ENCODE assay signal across 2 cellular contexts in genomic region chr20:17179840-17180239, GRCh38.
TF ChIP-seq lines count a peak whose summit lies in the region.

No MANE protein-coding gene starts in this region.

TF ChIP-seq in GM23338, 12 proteins besides CTCF, POLR2A, EP300 and RAD21:
- TF ChIP-seq JUNB (IDR thresholded peaks at IDR 0.05; ENCODE audit: unreplicated experiment) (no peak), CREB1 (CRISPR knock-in tag; IDR thresholded peaks at IDR 0.05; ENCODE audit: low read depth) (no peak), POLR2AphosphoS5 (IDR thresholded peaks at IDR 0.05; ENCODE audit: low read depth) (no peak), ZNF114 (CRISPR knock-in tag; IDR thresholded peaks at IDR 0.05) (no peak), ETS1 (IDR thresholded peaks at IDR 0.05) (no peak), EZH2phosphoT487 (IDR thresholded peaks at IDR 0.05; ENCODE audit: unreplicated experiment) (no peak), EZH2 (IDR thresholded peaks at IDR 0.05; ENCODE audit: low read depth, unreplicated experiment) (no peak), ZNF331 (CRISPR knock-in tag; IDR thresholded peaks at IDR 0.05; ENCODE audit: low read depth) (no peak), ZNF462 (CRISPR knock-in tag; IDR thresholded peaks at IDR 0.05) (no peak), REST (IDR thresholded peaks at IDR 0.05; ENCODE audit: unreplicated experiment) (no peak), NANOG (IDR thresholded peaks at IDR 0.05; ENCODE audit: borderline replicate concordance) (no peak), STAT1 (IDR thresholded peaks at IDR 0.05; ENCODE audit: unreplicated experiment) (no peak)

TF ChIP-seq in H1, 55 proteins besides CTCF, POLR2A, EP300 and RAD21:
- TF ChIP-seq CHD7 (IDR thresholded peaks at IDR 0.05; ENCODE audit: insufficient replicate concordance, low read length) (no peak), CBX8 (IDR thresholded peaks at IDR 0.05; ENCODE audit: borderline replicate concordance, low read depth, low read length) (no peak), MAFK (IDR thresholded peaks at IDR 0.05; ENCODE audit: low read depth, low read length) (no peak), ZNF274 (IDR thresholded peaks at IDR 0.05; ENCODE audit: borderline replicate concordance, extremely low read depth, low read length) (no peak), FOSL1 (IDR thresholded peaks at IDR 0.05; ENCODE audit: insufficient read depth, low read depth, low read length) (no peak), POU5F1 (IDR thresholded peaks at IDR 0.05; ENCODE audit: low read depth, low read length) (no peak), KDM4A (IDR thresholded peaks at IDR 0.05; ENCODE audit: low read depth, low read length, severe bottlenecking) (no peak), NANOG (IDR thresholded peaks at IDR 0.05; ENCODE audit: insufficient read depth, low read depth, low read length, poor library complexity, severe bottlenecking) (no peak), TEAD4 (IDR thresholded peaks at IDR 0.05; ENCODE audit: low read depth, low read length) (no peak), TBP (IDR thresholded peaks at IDR 0.05; ENCODE audit: low read depth, low read length) (no peak), SAP30 (IDR thresholded peaks at IDR 0.05; ENCODE audit: insufficient read depth, insufficient replicate concordance, low read length) (no peak), RXRA (IDR thresholded peaks at IDR 0.05; ENCODE audit: insufficient read depth, low read depth, low read length) (no peak), POLR2AphosphoS5 (IDR thresholded peaks at IDR 0.05; ENCODE audit: low read depth, low read length) (no peak)
